Comparison of ENCODE assay signal across 8 cellular contexts in the genomic region with DNA sequence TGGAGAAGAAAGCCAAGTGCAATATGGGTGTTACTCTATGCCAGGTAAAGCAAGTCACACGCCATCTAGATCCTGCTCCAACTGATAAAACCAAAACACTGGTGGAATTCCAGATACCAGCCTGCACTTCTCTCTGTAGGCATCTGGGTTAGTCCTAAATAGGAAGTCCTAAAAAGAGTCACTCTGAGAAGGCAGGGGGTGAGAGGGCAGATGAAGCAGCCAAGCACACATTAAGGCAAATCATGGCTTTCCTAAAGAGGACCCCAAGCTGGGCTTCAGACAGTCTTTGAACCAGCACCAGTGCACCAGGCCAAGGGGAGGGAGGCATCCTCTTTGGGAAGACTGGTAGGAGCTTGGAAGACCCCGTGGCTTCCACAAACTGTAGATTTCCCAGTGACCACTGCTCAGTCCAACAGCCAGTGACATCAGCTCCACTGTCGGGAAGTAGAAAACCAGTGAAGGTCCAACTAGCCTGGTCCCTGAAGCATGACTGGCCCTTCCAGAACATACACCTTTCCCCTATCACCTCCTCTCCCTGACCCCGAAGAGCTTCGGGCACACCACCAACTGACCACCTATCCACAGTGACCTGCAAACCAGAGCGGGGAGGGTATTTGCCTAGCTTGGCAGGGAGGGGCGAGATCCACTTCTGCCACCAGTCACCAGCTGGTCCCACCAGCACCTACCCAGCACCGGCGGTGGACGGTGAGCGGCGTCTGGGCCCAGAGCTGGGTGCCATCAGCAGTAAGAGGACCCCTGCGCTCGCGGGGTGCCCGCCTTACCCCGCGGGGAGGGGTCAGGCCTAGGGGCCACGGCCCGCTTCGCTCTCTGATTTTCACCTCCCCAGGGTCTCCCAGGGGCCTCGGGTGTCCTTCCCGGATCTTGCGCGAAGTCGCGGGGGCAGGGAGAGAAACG.
A peak's percentile ranks its signal among the peaks of the same experiment; 100 is the strongest.
DNase-seq lines count a peak whose midpoint lies in the region; ATAC-seq and TF ChIP-seq lines count a peak whose summit lies in the region.

No MANE protein-coding gene starts in this region.

- peaks cover 8% of the 10 kb centered on the region for H3K4me1 ChIP-seq in parathyroid adenoma

- H3K4me2 ChIP-seq in parathyroid adenoma (ENCODE audit: low read length), result peak overlapping the region; percentile 98

- H3K4me3 ChIP-seq in foreskin fibroblast (ENCODE audit: low read depth in 1 of 2, low read length in 2 of 2) (peak overlapping the region; percentile 84 to 90), parathyroid adenoma (ENCODE audit: low read depth, low read length) (peak overlapping the region; percentile 63)

- H3K27ac ChIP-seq in parathyroid adenoma, result peak overlapping the region; percentile 70

- H3K79me2 ChIP-seq in parathyroid adenoma, result peaks cover 12% of the 10 kb centered on the region

- H3K9me3 ChIP-seq in parathyroid adenoma (ENCODE audit: control insufficient read depth, low read length), result no peaks in the 10 kb centered on the region

- H2AFZ ChIP-seq in parathyroid adenoma, result peak overlapping the region; percentile 85

- DNase-seq in ELR (ENCODE audit: low read depth) (peak; percentile 27), foreskin fibroblast (peak in 1 of 2 donors; percentile 46), HUDEP-2 (lab: John Stamatoyannopoulos, UW; ENCODE audit: unreplicated experiment in 76 of 76) (no peak), NCI-H526 treated with DMSO at 0.1 percent for 48 hours (lab: John Stamatoyannopoulos, UW) (no peak)
- peak; percentile 48 for DNase-seq in activated T-cell treated with anti-CD3 and anti-CD28 coated beads, Interleukin-2, amount 50 U/mL, for 1 hour

- H3K9ac ChIP-seq in parathyroid adenoma, result peak overlapping the region; percentile 55

- TF ChIP-seq CTCF in foreskin fibroblast (IDR thresholded peaks at IDR 0.05; ENCODE audit: low read depth, low read length) (no peak), parathyroid adenoma (IDR thresholded peaks at IDR 0.05) (no peak)

- H3K36me3 ChIP-seq in parathyroid adenoma (ENCODE audit: control insufficient read depth, insufficient read depth, low read length), result no peaks in the 10 kb centered on the region

- ATAC-seq in HG03439 (IDR thresholded peaks at IDR 0.05; ENCODE audit: unreplicated experiment), result peak; percentile 7
- ATAC-seq in GM21447 (IDR thresholded peaks at IDR 0.05; ENCODE audit: unreplicated experiment), result no peak

- H3K27me3 ChIP-seq in parathyroid adenoma (ENCODE audit: control insufficient read depth, insufficient read depth, low read length), result no peaks in the 10 kb centered on the region

Comparison
In these comparisons a context has a peak if more than half of its experiments do, and no peak if none do; other contexts are left out.
1. DNase-seq: peak in ELR (single experiment) and activated T-cell treated with anti-CD3 and anti-CD28 coated beads, Interleukin-2, amount 50 U/mL, for 1 hour (single experiment); none in HUDEP-2 (0 of 76) and NCI-H526 treated with DMSO at 0.1 percent for 48 hours (single experiment).